8 cellular contexts compared by ENCODE assay signal in the genomic region with DNA sequence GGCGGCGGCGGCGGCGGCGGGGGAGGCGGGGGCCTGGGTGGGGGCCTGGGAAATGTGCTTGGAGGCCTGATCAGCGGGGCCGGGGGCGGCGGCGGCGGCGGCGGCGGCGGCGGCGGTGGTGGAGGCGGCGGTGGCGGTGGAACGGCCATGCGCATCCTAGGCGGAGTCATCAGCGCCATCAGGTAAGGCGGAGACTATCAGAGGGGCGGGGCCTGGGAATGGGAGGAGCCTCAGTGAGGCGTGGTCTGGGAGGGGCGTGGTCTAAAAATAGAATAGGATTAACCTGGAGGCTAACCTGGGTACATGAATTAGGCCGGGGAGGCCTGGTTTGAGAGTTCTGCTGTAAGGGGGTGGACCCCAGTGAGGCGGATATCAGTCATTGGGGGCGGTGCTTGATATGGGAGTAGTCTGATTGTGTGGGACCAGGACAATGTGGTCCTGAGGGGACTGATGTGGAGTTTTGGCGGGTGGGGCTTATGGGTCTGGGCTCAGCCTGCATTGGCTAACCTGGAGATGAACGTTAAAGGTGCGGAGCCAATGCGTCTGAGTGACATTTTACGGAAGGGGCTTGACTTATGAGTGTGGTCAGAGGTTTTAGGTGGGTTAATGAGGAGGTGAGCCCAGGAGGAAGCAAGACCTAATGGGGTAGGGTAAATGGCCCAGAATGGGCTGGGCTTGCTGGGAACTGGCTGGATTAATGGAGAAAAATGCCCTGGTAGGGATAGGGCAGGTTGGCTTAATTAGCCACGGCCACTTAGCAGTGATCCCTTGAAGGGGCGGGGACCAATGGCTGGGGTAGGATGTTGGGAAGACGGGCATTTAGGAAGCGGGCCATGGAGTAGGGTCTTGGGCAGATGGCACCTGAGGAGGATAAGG. TPM values are rescaled to one million over a fixed set of nuclear protein-coding genes. Genes with fewer than 3 reads are reported as not detected.
A peak's percentile ranks its signal among the peaks of the same experiment; 100 is the strongest.
DNase-seq lines count a peak whose midpoint lies in the region; ATAC-seq, FAIRE-seq and TF ChIP-seq lines count a peak whose summit lies in the region.

No MANE protein-coding gene starts in this region.

- H3K27me3 ChIP-seq in HL-60 (ENCODE audit: insufficient read depth, poor library complexity, severe bottlenecking) (no peaks in the 10 kb centered on the region), lower lobe of right lung (ENCODE audit: low read depth) (no peaks in the 10 kb centered on the region)

- H3K27ac Mint-ChIP-seq in activated CD8-positive, alpha-beta T cell treated with anti-CD3 and anti-CD28 coated beads for 36 hours: peak overlapping the region; percentile 87

- intact Hi-C loops in activated CD8-positive, alpha-beta T cell treated with anti-CD3 and anti-CD28 coated beads for 36 hours (cut with micrococcal nuclease): no loop called here
- intact Hi-C loops in lower lobe of right lung (cut with DNase I): no loop called here

- POLR2A ChIA-PET in A549 (lab: Yijun Ruan, JAX): interaction anchor here (0.6 to 2.0 kb wide), 3 partner anchors 12 to 132 kb away, joined by 3 to 57 read pairs (median 20); a partner anchor contains a TSS
- POLR2A ChIA-PET in activated CD8-positive, alpha-beta T cell treated with anti-CD3 and anti-CD28 coated beads for 36 hours (lab: Charles Lee): interaction anchor here (1.0 kb wide), 1 partner anchor 22 kb away, joined by 3 read pairs; no protein-coding TSS in a partner anchor

- peak; percentile 58 for TF ChIP-seq POLR2A in A549 (IDR thresholded peaks at IDR 0.05; ENCODE audit: low read length)

- peak overlapping the region; percentile 69 for H3K4me2 ChIP-seq in A549

- H3K4me3 ChIP-seq in A549 (peak overlapping the region; percentile 75), HL-60 (replicated peaks; ENCODE audit: insufficient read depth, low read length) (peak overlapping the region; percentile 92), lower lobe of right lung (peak overlapping the region; percentile 93)

- ATAC-seq in A549: peak; percentile 55 to 58
- peak; percentile 62 for ATAC-seq in GM18868 (IDR thresholded peaks at IDR 0.05; ENCODE audit: unreplicated experiment)
- peak; percentile 86 for ATAC-seq in activated CD8-positive, alpha-beta T cell treated with anti-CD3 and anti-CD28 coated beads for 36 hours
- peak; percentile 83 to 85 for ATAC-seq in lower lobe of right lung

- peaks cover 24% of the 10 kb centered on the region for H3K4me1 Mint-ChIP-seq in activated CD8-positive, alpha-beta T cell treated with anti-CD3 and anti-CD28 coated beads for 36 hours (ENCODE audit: low read depth)

- TF ChIP-seq EP300 in A549 (IDR thresholded peaks at IDR 0.05): 0 out of 5 replicates have a peak, but pooled peaks of 1 of the 2 experiments have one; percentile 52

- CTCF ChIA-PET in A549 (lab: Yijun Ruan, JAX): interaction anchor here (1.2 to 7.1 kb wide), 6 partner anchors 13 to 38 kb away, joined by 3 to 75 read pairs (median 13); no protein-coding TSS in a partner anchor
- CTCF ChIA-PET in activated CD8-positive, alpha-beta T cell treated with anti-CD3 and anti-CD28 coated beads for 36 hours (lab: Charles Lee): interaction anchor here (1.0 kb wide), 1 partner anchor 29 kb away, joined by 4 read pairs; no protein-coding TSS in a partner anchor

- H3K4me3 Mint-ChIP-seq in activated CD8-positive, alpha-beta T cell treated with anti-CD3 and anti-CD28 coated beads for 36 hours: peak overlapping the region; percentile 84

- 35% methylated on average over 20 of the region's 42 CpGs for WGBS in A549 (ENCODE audit: missing lambda C conversion rate)

- peak overlapping the region; percentile 93 to 95 for H3K27ac ChIP-seq in A549
- peak overlapping the region; percentile 94 for H3K27ac ChIP-seq in HL-60 (replicated peaks)
- H3K27ac ChIP-seq in lower lobe of right lung: peak overlapping the region; percentile 98

- H3K27me3 Mint-ChIP-seq in activated CD8-positive, alpha-beta T cell treated with anti-CD3 and anti-CD28 coated beads for 36 hours: no peaks in the 10 kb centered on the region

- no peaks in the 10 kb centered on the region for H3K9me3 Mint-ChIP-seq in activated CD8-positive, alpha-beta T cell treated with anti-CD3 and anti-CD28 coated beads for 36 hours

- FAIRE-seq in A549 (lab: Jason Lieb, UNC): peak; percentile 77

- TF ChIP-seq RAD21 in A549 (conservative IDR thresholded peaks at IDR 0.05 in 1 of 2, IDR thresholded peaks at IDR 0.05 in 1 of 2): no peak

- DNase-seq in A549 (ENCODE audit: low read depth in 1 of 2, low spot score in 1 of 2) (peak; percentile 96 to 99), HL-60 (ENCODE audit: low read depth in 1 of 2, low spot score in 1 of 2) (peak; percentile 70 to 89), NCI-H82 treated with DMSO at 0.1 percent for 48 hours (lab: John Stamatoyannopoulos, UW; ENCODE audit: unreplicated experiment) (peak; percentile 80), ecto neural progenitor cell (ENCODE audit: low spot score) (peak; percentile 91), lower lobe of right lung (peak; percentile 91)
- peak; percentile 95 for DNase-seq in activated CD8-positive, alpha-beta T cell treated with anti-CD3 and anti-CD28 coated beads for 36 hours
- peak; percentile 86 to 89 for DNase-seq in stimulated activated CD4-positive, alpha-beta T cell treated with anti-CD3 and anti-CD28 coated beads, Interleukin-4, amount 100 ng/mL, for 4 hours

- H3K36me3 ChIP-seq in lower lobe of right lung: peaks cover 49% of the 10 kb centered on the region

- TF ChIP-seq CTCF in A549 (IDR thresholded peaks at IDR 0.05) (no peak), HL-60 (IDR thresholded peaks at IDR 0.05; ENCODE audit: insufficient read depth, low read length) (no peak), lower lobe of right lung (IDR thresholded peaks at IDR 0.05) (no peak)
- TF ChIP-seq CTCF in activated CD8-positive, alpha-beta T cell treated with anti-CD3 and anti-CD28 coated beads for 36 hours (IDR thresholded peaks at IDR 0.05): no peak

- H3K9me3 ChIP-seq in A549 (no peaks in the 10 kb centered on the region), lower lobe of right lung (no peaks in the 10 kb centered on the region)

- peaks cover 31% of the 10 kb centered on the region for H3K4me1 ChIP-seq in A549
- H3K4me1 ChIP-seq in lower lobe of right lung: peaks cover 32% of the 10 kb centered on the region

- peaks cover 31% of the 10 kb centered on the region for H3K36me3 Mint-ChIP-seq in activated CD8-positive, alpha-beta T cell treated with anti-CD3 and anti-CD28 coated beads for 36 hours (ENCODE audit: low read depth)

TF ChIP-seq in A549, 52 proteins besides CTCF, POLR2A, EP300 and RAD21 (continues in another document):
- TF ChIP-seq TP53 (CRISPR knock-in tag; IDR thresholded peaks at IDR 0.05): 0 out of 2 replicates have a peak, but pooled peaks have one; percentile 38
- TF ChIP-seq, protein P1, sequence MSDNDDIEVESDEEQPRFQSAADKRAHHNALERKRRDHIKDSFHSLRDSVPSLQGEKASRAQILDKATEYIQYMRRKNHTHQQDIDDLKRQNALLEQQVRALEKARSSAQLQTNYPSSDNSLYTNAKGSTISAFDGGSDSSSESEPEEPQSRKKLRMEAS (IDR thresholded peaks at IDR 0.05): peak; percentile 32; the same call in 1 of the 2 replicates
- no peak for TF ChIP-seq HOXB13 (CRISPR knock-in tag; IDR thresholded peaks at IDR 0.05; ENCODE audit: low read depth)
- TF ChIP-seq HOXA7 (CRISPR knock-in tag; IDR thresholded peaks at IDR 0.05): 0 out of 2 replicates have a peak, but pooled peaks have one; percentile 14
- TF ChIP-seq FOSL2 (IDR thresholded peaks at IDR 0.05): no peak
- TF ChIP-seq FOSL2 (CRISPR knock-in tag; IDR thresholded peaks at IDR 0.05): no peak

RNA-seq across cellular contexts. Expression of a gene that starts 1.4 kb away (rescaled TPM):
- polyA plus RNA-seq in A549 (2011; rRNA removed) (1,014 and 1,236 TPM in 2 replicates), A549 (2017; fragmentation: RNase III; extraction: RNeasy Plus Mini Kit Qiagen cat#74134 plus additional on column Dnase treatment) (1,540 to 1,639 TPM (median 1,551 TPM) in 3 replicates)
- polyA plus RNA-seq in A549 (2012; cell fraction: cytosol; rRNA removed): 1,125 and 1,682 TPM in 2 replicates
- polyA plus RNA-seq in A549 (2012; cell fraction: nucleus; rRNA removed): 829 and 1,189 TPM in 2 replicates
- polyA minus RNA-seq in A549 (2011; rRNA and poly(A)+ RNA removed): 1,088 and 1,267 TPM in 2 replicates
- total RNA-seq in activated CD8-positive, alpha-beta T cell treated with anti-CD3 and anti-CD28 coated beads for 36 hours: 100 to 1,000 TPM; 250 to 275 TPM
- total RNA-seq in lower lobe of right lung: 584 TPM

RNA-seq across cellular contexts. Expression of a gene that starts 11.0 kb away (rescaled TPM):
- polyA plus RNA-seq in A549 (2011; rRNA removed) (not detected in 2 replicates), A549 (2017; fragmentation: RNase III; extraction: RNeasy Plus Mini Kit Qiagen cat#74134 plus additional on column Dnase treatment) (not detected in 3 replicates)
- not detected in 2 replicates for polyA plus RNA-seq in A549 (2012; cell fraction: cytosol; rRNA removed)
- polyA plus RNA-seq in A549 (2012; cell fraction: nucleus; rRNA removed): not detected in 2 replicates
- not detected in 2 replicates for polyA minus RNA-seq in A549 (2011; rRNA and poly(A)+ RNA removed)
- not detected for total RNA-seq in activated CD8-positive, alpha-beta T cell treated with anti-CD3 and anti-CD28 coated beads for 36 hours
- total RNA-seq in lower lobe of right lung: 64.2 TPM

RNA-seq across cellular contexts. Expression of a gene that starts 26.0 kb away (rescaled TPM):
- polyA plus RNA-seq in A549 (2011; rRNA removed) (384 and 395 TPM in 2 replicates), A549 (2017; fragmentation: RNase III; extraction: RNeasy Plus Mini Kit Qiagen cat#74134 plus additional on column Dnase treatment) (352 to 400 TPM (median 397 TPM) in 3 replicates)
- 1,257 and 1,314 TPM in 2 replicates for polyA plus RNA-seq in A549 (2012; cell fraction: cytosol; rRNA removed)
- 726 and 838 TPM in 2 replicates for polyA plus RNA-seq in A549 (2012; cell fraction: nucleus; rRNA removed)
- 256 and 287 TPM in 2 replicates for polyA minus RNA-seq in A549 (2011; rRNA and poly(A)+ RNA removed)
- total RNA-seq in activated CD8-positive, alpha-beta T cell treated with anti-CD3 and anti-CD28 coated beads for 36 hours: 10 to 100 TPM; 74.9 to 81.7 TPM
- total RNA-seq in lower lobe of right lung: 90.2 TPM

RNA-seq across cellular contexts. Expression of a gene that starts 26.6 kb away (rescaled TPM):
- polyA plus RNA-seq in A549 (2011; rRNA removed) (107 and 123 TPM in 2 replicates), A549 (2017; fragmentation: RNase III; extraction: RNeasy Plus Mini Kit Qiagen cat#74134 plus additional on column Dnase treatment) (264 to 284 TPM (median 277 TPM) in 3 replicates)
- polyA plus RNA-seq in A549 (2012; cell fraction: cytosol; rRNA removed): 490 and 587 TPM in 2 replicates
- polyA plus RNA-seq in A549 (2012; cell fraction: nucleus; rRNA removed): 232 and 242 TPM in 2 replicates
- polyA minus RNA-seq in A549 (2011; rRNA and poly(A)+ RNA removed): 379 and 495 TPM in 2 replicates
- total RNA-seq in activated CD8-positive, alpha-beta T cell treated with anti-CD3 and anti-CD28 coated beads for 36 hours: 10 to 100 TPM; 68.4 to 76.5 TPM
- total RNA-seq in lower lobe of right lung: 38.7 TPM

RNA-seq across cellular contexts. Expression of a gene that starts 30.3 kb away (rescaled TPM):
- polyA plus RNA-seq in A549 (2011; rRNA removed) (not detected in 2 replicates), A549 (2017; fragmentation: RNase III; extraction: RNeasy Plus Mini Kit Qiagen cat#74134 plus additional on column Dnase treatment) (0.14 to 0.63 TPM (median 0.31 TPM) in 3 replicates)
- 0.43 and 0.70 TPM in 2 replicates for polyA plus RNA-seq in A549 (2012; cell fraction: cytosol; rRNA removed)
- 3.4 and 6.1 TPM in 2 replicates for polyA plus RNA-seq in A549 (2012; cell fraction: nucleus; rRNA removed)
- not detected in 2 replicates for polyA minus RNA-seq in A549 (2011; rRNA and poly(A)+ RNA removed)
- total RNA-seq in activated CD8-positive, alpha-beta T cell treated with anti-CD3 and anti-CD28 coated beads for 36 hours: not detected
- not detected for total RNA-seq in lower lobe of right lung

Comparison
In these comparisons a context has a peak if more than half of its experiments do, and no peak if none do; other contexts are left out.
1. Peak in every context shown above with its lines: DNase-seq, ATAC-seq, H3K4me3 ChIP-seq and H3K27ac ChIP-seq.
2. RNA of a gene that starts 11.0 kb away (total RNA-seq): 64.2 TPM in lower lobe of right lung (single experiment); not detected in activated CD8-positive, alpha-beta T cell treated with anti-CD3 and anti-CD28 coated beads for 36 hours; every median in the first group is over 10 times any median in the second.